ENCODE assay signal across 39 cellular contexts in genomic region chr4:152004801-152005200, GRCh38.
"Had no signal": no experiment of that assay in that cellular context is flagged by ENCODE, and none has a peak within 500 bp of the region (broad histone marks: within the 10 kb centered on the region; RNA-seq: fewer than 3 reads in every experiment).

No MANE protein-coding gene starts in this region.

- H3K27me3 Mint-ChIP-seq: activated naive CD4-positive, alpha-beta T cell treated with anti-CD3 and anti-CD28 coated beads, Interleukin-2, amount 50 U/mL, for 24 hours; activated naive CD8-positive, alpha-beta T cell; activated naive CD8-positive, alpha-beta T cell treated with anti-CD3 and anti-CD28 coated beads for 36 hours; activated T-cell treated with anti-CD3 and anti-CD28 coated beads, Interleukin-2, amount 50 U/mL, for 24 hours; activated T-helper 17 cell treated with anti-CD3 and anti-CD28 coated beads, Interleukin-2, amount 50 U/mL, for 72 hours had no signal

- DNase-seq: activated effector memory CD4-positive, alpha-beta T cell treated with anti-CD3 and anti-CD28 coated beads, Interleukin-2, amount 50 U/mL, for 16 hours; activated effector memory CD4-positive, alpha-beta T cell treated with Interleukin-2 at 50 U/mL for 16 hours; activated gamma-delta T cell; activated gamma-delta T cell treated with Interleukin-2 at 50 U/mL for 16 hours; activated naive CD4-positive, alpha-beta T cell; activated naive CD4-positive, alpha-beta T cell treated with anti-CD3 and anti-CD28 coated beads for 36 hours; activated naive CD4-positive, alpha-beta T cell treated with anti-CD3 and anti-CD28 coated beads, Interleukin-2, amount 10 ng/mL, durations not matched to agents 7 days and 5 days; activated naive CD4-positive, alpha-beta T cell treated with anti-CD3 and anti-CD28 coated beads, Interleukin-2, amount 50 U/mL, for 16 hours; activated naive CD4-positive, alpha-beta T cell treated with Interleukin-2 at 50 U/mL for 16 hours; activated naive CD8-positive, alpha-beta T cell treated with anti-CD3 and anti-CD28 coated beads for 36 hours; activated naive CD8-positive, alpha-beta T cell treated with anti-CD3 and anti-CD28 coated beads, Interleukin-2, amount 10 ng/mL, durations not matched to agents 7 days and 5 days; activated naive CD8-positive, alpha-beta T cell treated with anti-CD3 and anti-CD28 coated beads, Interleukin-2, amount 50 U/mL, for 24 hours; activated T-cell treated with anti-CD3 and anti-CD28 coated beads for 4 hours; activated T-cell treated with anti-CD3 and anti-CD28 coated beads, Interleukin-2, amount 50 U/mL, for 1 hour; activated T-cell treated with anti-CD3 and anti-CD28 coated beads, Interleukin-2, amount 50 U/mL, for 24 hours; activated T-cell treated with anti-CD3 and anti-CD28 coated beads, Interleukin-2, amount 50 U/mL, for 4 hours; activated T-cell treated with anti-CD3 and anti-CD28 coated beads, Interleukin-2, amount 50 U/mL, for 48 hours; activated T-cell treated with anti-CD3 and anti-CD28 coated beads, Interleukin-2, amount 50 U/mL, for 72 hours; adrenal gland; amniotic stem cell; amygdala; anterior cingulate cortex; aorta; body of pancreas; brain microvascular endothelial cell; caudate nucleus; central memory CD4-positive, alpha-beta T cell; cerebellar nuclear complex had no signal

- H3K9me3 Mint-ChIP-seq: activated naive CD4-positive, alpha-beta T cell treated with anti-CD3 and anti-CD28 coated beads for 36 hours; activated naive CD4-positive, alpha-beta T cell treated with anti-CD3 and anti-CD28 coated beads, Interleukin-2, amount 10 ng/mL, durations not matched to agents 7 days and 5 days; activated naive CD4-positive, alpha-beta T cell treated with anti-CD3 and anti-CD28 coated beads, Interleukin-2, amount 50 U/mL, for 24 hours; activated T-cell treated with anti-CD3 and anti-CD28 coated beads, Interleukin-2, amount 50 U/mL, for 24 hours; activated T-cell treated with anti-CD3 and anti-CD28 coated beads, Interleukin-2, amount 50 U/mL, for 4 hours; activated T-cell treated with anti-CD3 and anti-CD28 coated beads, Interleukin-2, amount 50 U/mL, for 72 hours; activated T-helper 1 cell treated with anti-CD3 and anti-CD28 coated beads, Interleukin-12 subunit alpha, Interleukin-12 subunit beta, Interleukin-2, Interleukin-4 antibody, amounts not matched to agents 30 ng/mL and 10 ng/mL and 1 ng/mL, durations not matched to agents 14 hours and 24 hours and 36 hours; activated T-helper 17 cell treated with anti-CD3 and anti-CD28 coated beads, Interleukin-2, amount 50 U/mL, for 72 hours; activated T-helper 2 cell treated with anti-CD3 and anti-CD28 coated beads, Interferon-gamma antibody, Interleukin-2, Interleukin-4, amounts not matched to agents 10 μg/mL and 5 μg/mL and 100 μg/mL, durations not matched to agents 14 hours and 24 hours and 36 hours; central memory CD8-positive, alpha-beta T cell had no signal

- H3K4me3 Mint-ChIP-seq: activated naive CD4-positive, alpha-beta T cell treated with anti-CD3 and anti-CD28 coated beads for 36 hours; activated naive CD4-positive, alpha-beta T cell treated with anti-CD3 and anti-CD28 coated beads, Interleukin-2, amount 10 ng/mL, durations not matched to agents 7 days and 5 days; activated naive CD4-positive, alpha-beta T cell treated with anti-CD3 and anti-CD28 coated beads, Interleukin-2, amount 50 U/mL, for 24 hours; activated naive CD8-positive, alpha-beta T cell; activated naive CD8-positive, alpha-beta T cell treated with anti-CD3 and anti-CD28 coated beads for 36 hours; activated naive CD8-positive, alpha-beta T cell treated with anti-CD3 and anti-CD28 coated beads, Interleukin-2, amount 10 ng/mL, durations not matched to agents 7 days and 5 days; activated naive CD8-positive, alpha-beta T cell treated with anti-CD3 and anti-CD28 coated beads, Interleukin-2, amount 50 U/mL, for 24 hours; activated T-cell treated with anti-CD3 and anti-CD28 coated beads, Interleukin-2, amount 50 U/mL, for 24 hours; activated T-cell treated with anti-CD3 and anti-CD28 coated beads, Interleukin-2, amount 50 U/mL, for 4 hours; activated T-cell treated with anti-CD3 and anti-CD28 coated beads, Interleukin-2, amount 50 U/mL, for 72 hours; activated T-helper 1 cell treated with anti-CD3 and anti-CD28 coated beads, Interleukin-12 subunit alpha, Interleukin-12 subunit beta, Interleukin-2, Interleukin-4 antibody, amounts not matched to agents 30 ng/mL and 10 ng/mL and 1 ng/mL, durations not matched to agents 14 hours and 24 hours and 36 hours; activated T-helper 17 cell treated with anti-CD3 and anti-CD28 coated beads, Interleukin-2, amount 50 U/mL, for 72 hours; brain; central memory CD8-positive, alpha-beta T cell had no signal

- H3K4me3 ChIP-seq: adrenal gland, ascending aorta, body of pancreas, breast epithelium, cardiac muscle cell had no signal

- ATAC-seq: activated naive CD4-positive, alpha-beta T cell treated with anti-CD3 and anti-CD28 coated beads, Interleukin-2, amount 50 U/mL, for 72 hours; activated naive CD8-positive, alpha-beta T cell treated with anti-CD3 and anti-CD28 coated beads, Interleukin-2, amount 50 U/mL, for 24 hours; activated T-cell treated with anti-CD3 and anti-CD28 coated beads, Interleukin-2, amount 50 U/mL, for 4 hours; activated T-cell treated with anti-CD3 and anti-CD28 coated beads, Interleukin-2, amount 50 U/mL, for 72 hours; activated T-helper 17 cell treated with anti-CD3 and anti-CD28 coated beads, Interleukin-2, amount 50 U/mL, for 72 hours; body of pancreas had no signal

- H3K27ac ChIP-seq: adrenal gland, ascending aorta, body of pancreas, brain microvascular endothelial cell, breast epithelium, cardiac muscle cell had no signal

- H3K4me1 Mint-ChIP-seq: activated T-helper 17 cell treated with anti-CD3 and anti-CD28 coated beads, Interleukin-2, amount 50 U/mL, for 72 hours had no signal

- H3K4me1 ChIP-seq: ascending aorta, body of pancreas, breast epithelium had no signal

- H3K27ac Mint-ChIP-seq: activated naive CD4-positive, alpha-beta T cell treated with anti-CD3 and anti-CD28 coated beads for 36 hours; activated naive CD4-positive, alpha-beta T cell treated with anti-CD3 and anti-CD28 coated beads, Interleukin-2, amount 10 ng/mL, durations not matched to agents 7 days and 5 days; activated naive CD4-positive, alpha-beta T cell treated with anti-CD3 and anti-CD28 coated beads, Interleukin-2, amount 50 U/mL, for 24 hours; activated naive CD8-positive, alpha-beta T cell; activated naive CD8-positive, alpha-beta T cell treated with anti-CD3 and anti-CD28 coated beads for 36 hours; activated naive CD8-positive, alpha-beta T cell treated with anti-CD3 and anti-CD28 coated beads, Interleukin-2, amount 10 ng/mL, durations not matched to agents 7 days and 5 days; activated naive CD8-positive, alpha-beta T cell treated with anti-CD3 and anti-CD28 coated beads, Interleukin-2, amount 50 U/mL, for 24 hours; activated T-cell treated with anti-CD3 and anti-CD28 coated beads, Interleukin-2, amount 50 U/mL, for 24 hours; activated T-cell treated with anti-CD3 and anti-CD28 coated beads, Interleukin-2, amount 50 U/mL, for 72 hours; activated T-helper 1 cell treated with anti-CD3 and anti-CD28 coated beads, Interleukin-12 subunit alpha, Interleukin-12 subunit beta, Interleukin-2, Interleukin-4 antibody, amounts not matched to agents 30 ng/mL and 10 ng/mL and 1 ng/mL, durations not matched to agents 14 hours and 24 hours and 36 hours; activated T-helper 17 cell treated with anti-CD3 and anti-CD28 coated beads, Interleukin-2, amount 50 U/mL, for 72 hours; activated T-helper 2 cell treated with anti-CD3 and anti-CD28 coated beads, Interferon-gamma antibody, Interleukin-2, Interleukin-4, amounts not matched to agents 10 μg/mL and 5 μg/mL and 100 μg/mL, durations not matched to agents 14 hours and 24 hours and 36 hours; brain had no signal

- H3K9me3 ChIP-seq: adrenal gland, ascending aorta, body of pancreas, breast epithelium had no signal

- H3K27me3 ChIP-seq: adrenal gland, ascending aorta, body of pancreas, brain microvascular endothelial cell, breast epithelium had no signal

- H3K36me3 ChIP-seq: adrenal gland, ascending aorta, brain microvascular endothelial cell, breast epithelium, cardiac muscle cell had no signal

- H3K36me3 Mint-ChIP-seq: activated naive CD4-positive, alpha-beta T cell treated with anti-CD3 and anti-CD28 coated beads, Interleukin-2, amount 50 U/mL, for 24 hours; activated naive CD4-positive, alpha-beta T cell treated with anti-CD3 and anti-CD28 coated beads, Interleukin-2, amount 50 U/mL, for 72 hours; activated naive CD8-positive, alpha-beta T cell; activated naive CD8-positive, alpha-beta T cell treated with anti-CD3 and anti-CD28 coated beads for 36 hours; activated naive CD8-positive, alpha-beta T cell treated with anti-CD3 and anti-CD28 coated beads, Interleukin-2, amount 10 ng/mL, durations not matched to agents 7 days and 5 days; brain had no signal
